Comparison of ENCODE assay signal across 22 cellular contexts in the genomic region with DNA sequence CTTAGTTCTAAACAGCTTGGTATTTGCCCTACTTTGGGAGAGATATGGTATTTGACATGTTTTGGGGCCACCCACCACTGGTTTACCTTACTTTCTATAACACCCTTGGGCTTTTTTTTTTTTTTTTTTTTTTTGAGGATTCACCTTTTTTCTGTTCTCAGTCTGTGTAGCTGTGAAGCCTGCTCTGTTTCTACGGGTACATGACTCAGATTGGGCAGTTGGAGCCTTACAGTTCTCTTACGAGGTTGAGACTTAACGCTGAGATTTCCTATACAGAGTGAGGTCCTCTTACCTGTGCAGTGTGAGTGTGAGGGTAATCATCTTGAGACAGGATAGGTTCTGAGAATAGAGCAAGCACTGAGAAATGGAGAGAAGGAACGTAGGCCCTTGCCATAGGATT.
"Had no signal": no experiment of that assay in that cellular context is flagged by ENCODE, and none has a peak within 500 bp of the region (broad histone marks: within the 10 kb centered on the region; RNA-seq: fewer than 3 reads in every experiment).

No MANE protein-coding gene starts in this region.

- H3K27me3 Mint-ChIP-seq: naive B cell had no signal

- H3K9me3 Mint-ChIP-seq: naive B cell, nephron progenitor cell had no signal

- H3K4me3 ChIP-seq: dorsolateral prefrontal cortex, hepatocyte, lung, spleen, stomach, thoracic aorta, transverse colon had no signal

- ATAC-seq: left colon, left ventricle myocardium superior, sciatic nerve had no signal

- H3K4me1 ChIP-seq: spleen, stomach, transverse colon had no signal

- H3K9me3 ChIP-seq: spleen, stomach, thoracic aorta, transverse colon had no signal

- DNase-seq: cortex of kidney; dorsolateral prefrontal cortex; effector CD8-positive, alpha-beta T cell; foreskin melanocyte; head of caudate nucleus; left colon; left ventricle myocardium superior; mesenchymal stem cell; naive B cell; nephron progenitor cell; spleen; stimulated activated CD4-positive, alpha-beta T cell treated with anti-CD3 and anti-CD28 coated beads, Interleukin-15, amount 100 ng/mL, for 24 hours; stimulated activated CD4-positive, alpha-beta T cell treated with anti-CD3 and anti-CD28 coated beads, Interleukin-1b, Interleukin-23, amount 100 ng/mL, for 48 hours; stimulated activated CD4-positive, alpha-beta T cell treated with anti-CD3 and anti-CD28 coated beads, Interleukin-4, amount 100 ng/mL, for 24 hours; stimulated activated naive CD4-positive, alpha-beta T cell; stomach; substantia nigra; transverse colon had no signal

- H3K27me3 ChIP-seq: dorsolateral prefrontal cortex, hepatocyte, spleen, stomach, transverse colon had no signal

- H3K27ac ChIP-seq: dorsolateral prefrontal cortex, hepatocyte, spleen, stomach, thoracic aorta, transverse colon had no signal

- H3K4me3 Mint-ChIP-seq: nephron progenitor cell had no signal

- H3K4me2 ChIP-seq: hepatocyte had no signal

- H2AFZ ChIP-seq: hepatocyte had no signal

- H3K36me3 ChIP-seq: thoracic aorta had no signal

- H3K27ac Mint-ChIP-seq: nephron progenitor cell had no signal

- H3K4me1 Mint-ChIP-seq: nephron progenitor cell had no signal
